Comparison of ENCODE assay signal across 33 cellular contexts in genomic region chr10:97937054-97937453, GRCh38.
"Had no signal": no experiment of that assay in that cellular context is flagged by ENCODE, and none has a peak within 500 bp of the region (broad histone marks: within the 10 kb centered on the region; RNA-seq: fewer than 3 reads in every experiment).

No MANE protein-coding gene starts in this region.

- H3K36me3 Mint-ChIP-seq: activated naive CD4-positive, alpha-beta T cell treated with anti-CD3 and anti-CD28 coated beads, Interleukin-2, amount 50 U/mL, for 72 hours; activated naive CD8-positive, alpha-beta T cell treated with anti-CD3 and anti-CD28 coated beads for 36 hours had no signal

- H3K4me1 Mint-ChIP-seq: activated B cell treated with CpG ODN at 0.5 μM for 24 hours; activated CD4-positive, alpha-beta memory T cell treated with anti-CD3 and anti-CD28 coated beads, Interleukin-2, amount 10 ng/mL, durations not matched to agents 7 days and 5 days; activated CD4-positive, alpha-beta T cell treated with anti-CD3 and anti-CD28 coated beads, Interleukin-2, amount 10 ng/mL, durations not matched to agents 7 days and 5 days; activated naive CD8-positive, alpha-beta T cell treated with anti-CD3 and anti-CD28 coated beads for 36 hours; activated T-helper 17 cell treated with anti-CD3 and anti-CD28 coated beads, Interleukin-2, amount 50 U/mL, for 72 hours had no signal

- H3K4me3 Mint-ChIP-seq: activated B cell treated with CpG ODN at 0.5 μM for 24 hours; activated CD4-positive, alpha-beta memory T cell treated with anti-CD3 and anti-CD28 coated beads, Interleukin-2, amount 10 ng/mL, durations not matched to agents 7 days and 5 days; activated CD4-positive, alpha-beta T cell treated with anti-CD3 and anti-CD28 coated beads, Interleukin-2, amount 10 ng/mL, durations not matched to agents 7 days and 5 days; activated naive CD4-positive, alpha-beta T cell treated with anti-CD3 and anti-CD28 coated beads for 36 hours; activated naive CD8-positive, alpha-beta T cell treated with anti-CD3 and anti-CD28 coated beads for 36 hours; activated T-cell treated with anti-CD3 and anti-CD28 coated beads, Interleukin-2, amount 50 U/mL, for 4 hours; activated T-cell treated with anti-CD3 and anti-CD28 coated beads, Interleukin-2, amount 50 U/mL, for 72 hours; activated T-helper 1 cell treated with anti-CD3 and anti-CD28 coated beads, Interleukin-12 subunit alpha, Interleukin-12 subunit beta, Interleukin-2, Interleukin-4 antibody, amounts not matched to agents 30 ng/mL and 10 ng/mL and 1 ng/mL, durations not matched to agents 14 hours and 24 hours and 36 hours; activated T-helper 17 cell treated with anti-CD3 and anti-CD28 coated beads, Interleukin-2, amount 50 U/mL, for 72 hours; T-helper 1 cell treated with Interleukin-12 subunit alpha and Interleukin-12 subunit beta and Interleukin-4 antibody, amounts not matched to agents 30 μg/mL and 1 μg/mL, for 36 hours; T-helper 2 cell treated with Interferon-gamma antibody and Interleukin-4, amounts not matched to agents 5 μg/mL and 100 μg/mL, for 36 hours had no signal

- H3K36me3 ChIP-seq: adrenal gland, brain microvascular endothelial cell, breast epithelium had no signal

- H3K4me3 ChIP-seq: adrenal gland, body of pancreas, breast epithelium had no signal

- H3K27ac Mint-ChIP-seq: activated B cell treated with CpG ODN at 0.5 μM for 24 hours; activated CD4-positive, alpha-beta memory T cell treated with anti-CD3 and anti-CD28 coated beads, Interleukin-2, amount 10 ng/mL, durations not matched to agents 7 days and 5 days; activated CD4-positive, alpha-beta T cell treated with anti-CD3 and anti-CD28 coated beads, Interleukin-2, amount 10 ng/mL, durations not matched to agents 7 days and 5 days; activated naive CD4-positive, alpha-beta T cell treated with anti-CD3 and anti-CD28 coated beads for 36 hours; activated naive CD8-positive, alpha-beta T cell treated with anti-CD3 and anti-CD28 coated beads for 36 hours; activated T-cell treated with anti-CD3 and anti-CD28 coated beads, Interleukin-2, amount 50 U/mL, for 72 hours; activated T-helper 1 cell treated with anti-CD3 and anti-CD28 coated beads, Interleukin-12 subunit alpha, Interleukin-12 subunit beta, Interleukin-2, Interleukin-4 antibody, amounts not matched to agents 30 ng/mL and 10 ng/mL and 1 ng/mL, durations not matched to agents 14 hours and 24 hours and 36 hours; activated T-helper 17 cell treated with anti-CD3 and anti-CD28 coated beads, Interleukin-2, amount 50 U/mL, for 72 hours; T-helper 1 cell treated with Interleukin-12 subunit alpha and Interleukin-12 subunit beta and Interleukin-4 antibody, amounts not matched to agents 30 μg/mL and 1 μg/mL, for 36 hours; T-helper 2 cell treated with Interferon-gamma antibody and Interleukin-4, amounts not matched to agents 5 μg/mL and 100 μg/mL, for 36 hours had no signal

- H3K27ac ChIP-seq: adrenal gland, body of pancreas, brain microvascular endothelial cell, breast epithelium, VCaP had no signal

- H3K9me3 ChIP-seq: adrenal gland, body of pancreas, breast epithelium had no signal

- H3K4me1 ChIP-seq: adrenal gland, body of pancreas, breast epithelium had no signal

- H3K9me3 Mint-ChIP-seq: activated B cell treated with CpG ODN at 0.5 μM for 24 hours; activated CD4-positive, alpha-beta memory T cell treated with anti-CD3 and anti-CD28 coated beads, Interleukin-2, amount 10 ng/mL, durations not matched to agents 7 days and 5 days; activated CD4-positive, alpha-beta T cell treated with anti-CD3 and anti-CD28 coated beads, Interleukin-2, amount 10 ng/mL, durations not matched to agents 7 days and 5 days; activated naive CD4-positive, alpha-beta T cell treated with anti-CD3 and anti-CD28 coated beads for 36 hours; activated naive CD4-positive, alpha-beta T cell treated with anti-CD3 and anti-CD28 coated beads, Interleukin-2, amount 50 U/mL, for 72 hours; activated naive CD8-positive, alpha-beta T cell treated with anti-CD3 and anti-CD28 coated beads for 36 hours; activated T-cell treated with anti-CD3 and anti-CD28 coated beads, Interleukin-2, amount 50 U/mL, for 4 hours; activated T-cell treated with anti-CD3 and anti-CD28 coated beads, Interleukin-2, amount 50 U/mL, for 72 hours; activated T-helper 1 cell treated with anti-CD3 and anti-CD28 coated beads, Interleukin-12 subunit alpha, Interleukin-12 subunit beta, Interleukin-2, Interleukin-4 antibody, amounts not matched to agents 30 ng/mL and 10 ng/mL and 1 ng/mL, durations not matched to agents 14 hours and 24 hours and 36 hours; activated T-helper 17 cell treated with anti-CD3 and anti-CD28 coated beads, Interleukin-2, amount 50 U/mL, for 72 hours; T-helper 1 cell treated with Interleukin-12 subunit alpha and Interleukin-12 subunit beta and Interleukin-4 antibody, amounts not matched to agents 30 μg/mL and 1 μg/mL, for 36 hours; T-helper 2 cell treated with Interferon-gamma antibody and Interleukin-4, amounts not matched to agents 5 μg/mL and 100 μg/mL, for 36 hours had no signal

- ATAC-seq: activated naive CD4-positive, alpha-beta T cell treated with anti-CD3 and anti-CD28 coated beads, Interleukin-2, amount 50 U/mL, for 72 hours; activated T-cell treated with anti-CD3 and anti-CD28 coated beads, Interleukin-2, amount 50 U/mL, for 4 hours; activated T-cell treated with anti-CD3 and anti-CD28 coated beads, Interleukin-2, amount 50 U/mL, for 72 hours; activated T-helper 17 cell treated with anti-CD3 and anti-CD28 coated beads, Interleukin-2, amount 50 U/mL, for 72 hours; body of pancreas had no signal

- DNase-seq: activated B cell treated with CpG ODN at 0.5 μM for 24 hours; activated CD4-positive, alpha-beta memory T cell treated with anti-CD3 and anti-CD28 coated beads, Interleukin-2, amount 10 ng/mL, durations not matched to agents 7 days and 5 days; activated CD4-positive, alpha-beta T cell treated with anti-CD3 and anti-CD28 coated beads for 48 hours; activated CD4-positive, alpha-beta T cell treated with anti-CD3 and anti-CD28 coated beads, Interleukin-2, amount 10 ng/mL, durations not matched to agents 7 days and 5 days; activated CD4-positive, alpha-beta T cell treated with anti-CD3 and anti-CD28 coated beads, Interleukin-2, amount 50 U/mL, for 48 hours; activated CD4-positive, CD25-positive, alpha-beta regulatory T cell treated with anti-CD3 and anti-CD28 coated beads, Interleukin-2, amount 50 U/mL, for 72 hours; activated CD8-positive, alpha-beta memory T cell treated with anti-CD3 and anti-CD28 coated beads, Interleukin-2, amount 50 U/mL, for 4 hours; activated gamma-delta T cell treated with Interleukin-2 at 50 U/mL for 16 hours; activated naive CD4-positive, alpha-beta T cell; activated naive CD4-positive, alpha-beta T cell treated with anti-CD3 and anti-CD28 coated beads for 36 hours; activated naive CD4-positive, alpha-beta T cell treated with anti-CD3 and anti-CD28 coated beads, Interleukin-2, amount 50 U/mL, for 16 hours; activated naive CD8-positive, alpha-beta T cell treated with anti-CD3 and anti-CD28 coated beads for 36 hours; activated T-cell treated with anti-CD3 and anti-CD28 coated beads for 4 hours; activated T-cell treated with anti-CD3 and anti-CD28 coated beads, Interleukin-2, amount 50 U/mL, for 1 hour; activated T-cell treated with anti-CD3 and anti-CD28 coated beads, Interleukin-2, amount 50 U/mL, for 4 hours; activated T-cell treated with anti-CD3 and anti-CD28 coated beads, Interleukin-2, amount 50 U/mL, for 72 hours; adrenal gland; amniotic stem cell; aorta; body of pancreas; brain microvascular endothelial cell; central memory CD4-positive, alpha-beta T cell; SW 1271; T-helper 1 cell; T-helper 2 cell; T-helper 9 cell had no signal
